ENCODE assay signal across 3 cellular contexts in the genomic region with DNA sequence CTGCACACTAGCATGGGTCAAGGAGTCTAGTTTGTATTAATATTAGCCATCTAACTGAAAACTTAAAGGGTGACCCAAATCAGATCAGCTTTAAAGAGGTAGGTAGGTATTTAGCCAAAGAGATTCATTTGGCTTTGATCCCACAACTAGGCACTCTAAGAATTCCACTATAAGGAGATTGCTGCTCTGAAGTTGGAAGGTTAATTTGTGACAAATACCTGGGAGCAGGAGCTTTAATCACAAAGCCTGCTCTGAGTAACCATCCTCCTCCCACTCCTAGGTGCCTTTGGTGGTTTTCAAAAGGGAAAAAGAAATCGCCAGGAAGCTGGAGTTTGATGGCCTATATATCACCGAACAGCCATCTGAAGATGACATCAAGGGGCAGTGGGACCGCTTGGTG.
"Had no signal": no experiment of that assay in that cellular context is flagged by ENCODE, and none has a peak within 500 bp of the region (broad histone marks: within the 10 kb centered on the region; RNA-seq: fewer than 3 reads in every experiment).

No MANE protein-coding gene starts in this region.

- DNase-seq: GDM1, GF-D8 had no signal

- H3K4me3 ChIP-seq: GM12878 had no signal

- ATAC-seq: GM12878 had no signal
